In genomic region chr1:47664356-47664755, GRCh38 we compare ENCODE assay signal across 20 cellular contexts.
"Had no signal": no experiment of that assay in that cellular context is flagged by ENCODE, and none has a peak within 500 bp of the region (broad histone marks: within the 10 kb centered on the region; RNA-seq: fewer than 3 reads in every experiment).

No MANE protein-coding gene starts in this region.

- H3K36me3 ChIP-seq: brain microvascular endothelial cell, gastroesophageal sphincter, heart left ventricle, left lung, vagina had no signal

- H3K27me3 ChIP-seq: brain microvascular endothelial cell, heart left ventricle, left lung, vagina had no signal

- DNase-seq: activated CD4-positive, alpha-beta T cell treated with anti-CD3 and anti-CD28 coated beads for 36 hours; activated CD4-positive, alpha-beta T cell treated with anti-CD3 and anti-CD28 coated beads, Interleukin-2, amount 50 U/mL, for 48 hours; activated naive CD4-positive, alpha-beta T cell treated with anti-CD3 and anti-CD28 coated beads, Interleukin-2, amount 10 ng/mL, durations not matched to agents 7 days and 5 days; activated naive CD8-positive, alpha-beta T cell treated with anti-CD3 and anti-CD28 coated beads, Interleukin-2, amount 50 U/mL, for 24 hours; activated T-cell treated with anti-CD3 and anti-CD28 coated beads, Interleukin-2, amount 50 U/mL, for 24 hours; aorta; brain microvascular endothelial cell; central memory CD4-positive, alpha-beta T cell; kidney; left lung; midbrain; right cardiac atrium; stimulated activated CD4-positive, alpha-beta T cell treated with anti-CD3 and anti-CD28 coated beads, Interleukin-15, amount 100 ng/mL, for 24 hours; stimulated activated CD4-positive, alpha-beta T cell treated with anti-CD3 and anti-CD28 coated beads, Interleukin-2, amount 100 ng/mL, for 48 hours had no signal

- H3K9me3 ChIP-seq: gastroesophageal sphincter, left lung, vagina had no signal

- H3K27ac ChIP-seq: brain microvascular endothelial cell, gastroesophageal sphincter, heart left ventricle, left lung, skin epidermis, vagina had no signal

- H3K4me1 ChIP-seq: gastroesophageal sphincter, heart left ventricle, left lung, vagina had no signal

- H3K4me3 ChIP-seq: gastroesophageal sphincter, heart left ventricle, left lung, skin epidermis, vagina had no signal

- ATAC-seq: activated CD4-positive, alpha-beta T cell treated with anti-CD3 and anti-CD28 coated beads for 36 hours; activated naive CD8-positive, alpha-beta T cell treated with anti-CD3 and anti-CD28 coated beads, Interleukin-2, amount 50 U/mL, for 24 hours; gastroesophageal sphincter; heart left ventricle; left lung; right cardiac atrium; stimulated activated effector memory CD8-positive, alpha-beta T cell treated with anti-CD3 and anti-CD28 coated beads, Interleukin-12 subunit alpha, Interleukin-12 subunit beta, amount 100 ng/mL, for 72 hours; WTC11 had no signal
